In the genomic region with DNA sequence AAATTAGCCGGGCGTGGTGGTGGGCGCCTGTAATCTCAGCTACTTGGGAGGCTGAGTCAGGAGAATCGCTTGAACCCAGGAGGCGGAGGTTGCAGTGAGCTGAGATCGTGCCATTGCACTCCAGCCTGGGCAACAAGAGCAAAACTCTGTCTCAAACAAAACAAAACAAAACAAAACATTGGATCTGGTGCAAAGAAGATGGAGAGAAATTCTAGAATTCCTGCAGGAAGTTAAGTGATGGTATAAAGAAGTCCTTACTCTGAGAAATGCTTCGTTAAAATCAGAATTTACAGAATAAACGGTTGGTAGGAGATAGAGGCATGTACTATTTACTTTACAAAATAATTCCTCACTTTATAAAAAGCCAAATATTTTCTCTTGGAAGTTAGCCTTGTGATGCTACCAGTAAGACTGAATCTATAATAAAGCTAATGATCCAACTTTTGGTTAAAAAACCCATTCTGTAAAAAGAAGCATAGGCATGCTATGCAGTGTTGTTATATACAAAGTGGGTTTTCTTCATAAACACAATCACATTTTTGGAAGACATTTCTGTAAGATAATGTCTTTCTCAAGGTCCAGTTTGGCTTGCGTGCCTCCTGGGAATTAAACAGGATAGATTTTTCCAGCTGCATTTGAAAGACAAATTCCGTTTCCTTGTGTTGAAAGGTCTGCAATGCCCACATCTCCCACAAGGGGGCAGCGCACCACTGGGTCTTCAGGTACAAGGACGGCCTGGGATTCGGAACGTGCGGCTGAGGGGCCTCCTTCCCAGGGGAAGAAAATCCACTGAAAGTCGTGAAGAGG, we compare ENCODE assay signal across 1 cellular context.
TF ChIP-seq lines count a peak whose summit lies in the region.

No MANE protein-coding gene starts in this region.

TF ChIP-seq in GM23338, 12 proteins besides CTCF, POLR2A, EP300 and RAD21 (continued from another document):
- TF ChIP-seq, protein P1, sequence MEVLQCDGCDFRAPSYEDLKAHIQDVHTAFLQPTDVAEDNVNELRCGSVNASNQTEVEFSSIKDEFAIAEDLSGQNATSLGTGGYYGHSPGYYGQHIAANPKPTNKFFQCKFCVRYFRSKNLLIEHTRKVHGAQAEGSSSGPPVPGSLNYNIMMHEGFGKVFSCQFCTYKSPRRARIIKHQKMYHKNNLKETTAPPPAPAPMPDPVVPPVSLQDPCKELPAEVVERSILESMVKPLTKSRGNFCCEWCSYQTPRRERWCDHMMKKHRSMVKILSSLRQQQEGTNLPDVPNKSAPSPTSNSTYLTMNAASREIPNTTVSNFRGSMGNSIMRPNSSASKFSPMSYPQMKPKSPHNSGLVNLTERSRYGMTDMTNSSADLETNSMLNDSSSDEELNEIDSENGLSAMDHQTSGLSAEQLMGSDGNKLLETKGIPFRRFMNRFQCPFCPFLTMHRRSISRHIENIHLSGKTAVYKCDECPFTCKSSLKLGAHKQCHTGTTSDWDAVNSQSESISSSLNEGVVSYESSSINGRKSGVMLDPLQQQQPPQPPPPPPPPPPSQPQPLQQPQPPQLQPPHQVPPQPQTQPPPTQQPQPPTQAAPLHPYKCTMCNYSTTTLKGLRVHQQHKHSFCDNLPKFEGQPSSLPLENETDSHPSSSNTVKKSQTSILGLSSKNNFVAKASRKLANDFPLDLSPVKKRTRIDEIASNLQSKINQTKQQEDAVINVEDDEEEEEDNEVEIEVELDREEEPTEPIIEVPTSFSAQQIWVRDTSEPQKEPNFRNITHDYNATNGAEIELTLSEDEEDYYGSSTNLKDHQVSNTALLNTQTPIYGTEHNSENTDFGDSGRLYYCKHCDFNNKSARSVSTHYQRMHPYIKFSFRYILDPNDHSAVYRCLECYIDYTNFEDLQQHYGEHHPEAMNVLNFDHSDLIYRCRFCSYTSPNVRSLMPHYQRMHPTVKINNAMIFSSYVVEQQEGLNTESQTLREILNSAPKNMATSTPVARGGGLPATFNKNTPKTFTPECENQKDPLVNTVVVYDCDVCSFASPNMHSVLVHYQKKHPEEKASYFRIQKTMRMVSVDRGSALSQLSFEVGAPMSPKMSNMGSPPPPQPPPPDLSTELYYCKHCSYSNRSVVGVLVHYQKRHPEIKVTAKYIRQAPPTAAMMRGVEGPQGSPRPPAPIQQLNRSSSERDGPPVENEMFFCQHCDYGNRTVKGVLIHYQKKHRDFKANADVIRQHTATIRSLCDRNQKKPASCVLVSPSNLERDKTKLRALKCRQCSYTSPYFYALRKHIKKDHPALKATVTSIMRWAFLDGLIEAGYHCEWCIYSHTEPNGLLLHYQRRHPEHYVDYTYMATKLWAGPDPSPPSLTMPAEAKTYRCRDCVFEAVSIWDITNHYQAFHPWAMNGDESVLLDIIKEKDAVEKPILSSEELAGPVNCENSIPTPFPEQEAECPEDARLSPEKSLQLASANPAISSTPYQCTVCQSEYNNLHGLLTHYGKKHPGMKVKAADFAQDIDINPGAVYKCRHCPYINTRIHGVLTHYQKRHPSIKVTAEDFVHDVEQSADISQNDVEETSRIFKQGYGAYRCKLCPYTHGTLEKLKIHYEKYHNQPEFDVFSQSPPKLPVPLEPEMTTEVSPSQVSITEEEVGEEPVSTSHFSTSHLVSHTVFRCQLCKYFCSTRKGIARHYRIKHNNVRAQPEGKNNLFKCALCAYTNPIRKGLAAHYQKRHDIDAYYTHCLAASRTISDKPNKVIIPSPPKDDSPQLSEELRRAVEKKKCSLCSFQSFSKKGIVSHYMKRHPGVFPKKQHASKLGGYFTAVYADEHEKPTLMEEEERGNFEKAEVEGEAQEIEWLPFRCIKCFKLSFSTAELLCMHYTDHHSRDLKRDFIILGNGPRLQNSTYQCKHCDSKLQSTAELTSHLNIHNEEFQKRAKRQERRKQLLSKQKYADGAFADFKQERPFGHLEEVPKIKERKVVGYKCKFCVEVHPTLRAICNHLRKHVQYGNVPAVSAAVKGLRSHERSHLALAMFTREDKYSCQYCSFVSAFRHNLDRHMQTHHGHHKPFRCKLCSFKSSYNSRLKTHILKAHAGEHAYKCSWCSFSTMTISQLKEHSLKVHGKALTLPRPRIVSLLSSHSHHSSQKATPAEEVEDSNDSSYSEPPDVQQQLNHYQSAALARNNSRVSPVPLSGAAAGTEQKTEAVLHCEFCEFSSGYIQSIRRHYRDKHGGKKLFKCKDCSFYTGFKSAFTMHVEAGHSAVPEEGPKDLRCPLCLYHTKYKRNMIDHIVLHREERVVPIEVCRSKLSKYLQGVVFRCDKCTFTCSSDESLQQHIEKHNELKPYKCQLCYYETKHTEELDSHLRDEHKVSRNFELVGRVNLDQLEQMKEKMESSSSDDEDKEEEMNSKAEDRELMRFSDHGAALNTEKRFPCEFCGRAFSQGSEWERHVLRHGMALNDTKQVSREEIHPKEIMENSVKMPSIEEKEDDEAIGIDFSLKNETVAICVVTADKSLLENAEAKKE (CRISPR knock-in tag; IDR thresholded peaks at IDR 0.05): no peak
- no peak for TF ChIP-seq ZNF331 (CRISPR knock-in tag; IDR thresholded peaks at IDR 0.05; ENCODE audit: low read depth)
- no peak for TF ChIP-seq ZNF114 (CRISPR knock-in tag; IDR thresholded peaks at IDR 0.05)
- TF ChIP-seq EZH2phosphoT487 (IDR thresholded peaks at IDR 0.05; ENCODE audit: unreplicated experiment): no peak
- TF ChIP-seq POLR2AphosphoS5 (IDR thresholded peaks at IDR 0.05; ENCODE audit: low read depth): no peak
- TF ChIP-seq STAT1 (IDR thresholded peaks at IDR 0.05; ENCODE audit: unreplicated experiment): no peak
- TF ChIP-seq, protein P2, sequence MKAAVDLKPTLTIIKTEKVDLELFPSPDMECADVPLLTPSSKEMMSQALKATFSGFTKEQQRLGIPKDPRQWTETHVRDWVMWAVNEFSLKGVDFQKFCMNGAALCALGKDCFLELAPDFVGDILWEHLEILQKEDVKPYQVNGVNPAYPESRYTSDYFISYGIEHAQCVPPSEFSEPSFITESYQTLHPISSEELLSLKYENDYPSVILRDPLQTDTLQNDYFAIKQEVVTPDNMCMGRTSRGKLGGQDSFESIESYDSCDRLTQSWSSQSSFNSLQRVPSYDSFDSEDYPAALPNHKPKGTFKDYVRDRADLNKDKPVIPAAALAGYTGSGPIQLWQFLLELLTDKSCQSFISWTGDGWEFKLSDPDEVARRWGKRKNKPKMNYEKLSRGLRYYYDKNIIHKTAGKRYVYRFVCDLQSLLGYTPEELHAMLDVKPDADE (IDR thresholded peaks at IDR 0.05): no peak
- no peak for TF ChIP-seq EZH2 (IDR thresholded peaks at IDR 0.05; ENCODE audit: low read depth, unreplicated experiment)
- no peak for TF ChIP-seq CREB1 (CRISPR knock-in tag; IDR thresholded peaks at IDR 0.05; ENCODE audit: low read depth)
- TF ChIP-seq NANOG (IDR thresholded peaks at IDR 0.05; ENCODE audit: borderline replicate concordance): no peak
- TF ChIP-seq REST (IDR thresholded peaks at IDR 0.05; ENCODE audit: unreplicated experiment): no peak
